Comparison of ENCODE assay signal across 29 cellular contexts in the genomic region with DNA sequence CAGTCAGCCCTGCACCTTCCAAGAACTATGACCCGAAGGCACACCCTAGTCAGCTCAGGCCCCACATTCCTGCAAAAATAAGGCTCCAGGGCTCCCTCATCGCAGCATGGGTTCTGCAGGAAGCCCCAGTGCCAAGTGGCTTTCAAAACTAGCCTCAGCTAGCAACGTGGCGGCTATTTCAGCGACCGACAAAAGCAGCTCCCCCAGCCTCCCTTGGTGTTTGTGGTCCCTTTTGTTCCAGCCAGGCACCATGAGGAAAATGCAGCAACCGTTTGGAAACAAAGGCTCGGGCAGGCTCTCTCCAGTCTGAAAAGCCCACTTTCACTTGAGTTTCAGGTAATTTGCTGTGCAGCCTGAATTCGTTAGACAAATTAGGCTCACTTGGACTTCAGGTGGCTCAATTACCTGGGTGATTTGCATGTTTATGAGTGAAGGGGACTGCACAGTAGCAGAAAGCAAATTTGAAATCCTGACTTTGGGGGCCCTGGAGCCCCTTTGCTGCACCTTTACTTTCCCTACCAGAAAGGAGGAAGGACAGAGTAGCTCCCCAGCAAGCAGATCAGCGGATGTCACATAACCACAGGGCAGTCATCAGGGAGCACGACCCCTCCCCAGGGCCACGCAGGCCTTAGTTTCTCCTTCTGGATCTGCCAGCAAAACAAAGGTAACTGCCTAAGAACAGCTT.
DNase-seq lines count a peak whose midpoint lies in the region; ATAC-seq and TF ChIP-seq lines count a peak whose summit lies in the region.
"Had no signal": no experiment of that assay in that cellular context is flagged by ENCODE, and none has a peak within 500 bp of the region (broad histone marks: within the 10 kb centered on the region; RNA-seq: fewer than 3 reads in every experiment).

No MANE protein-coding gene starts in this region.

- no peak overlapping the region for H3K4me3 ChIP-seq in osteoblast (ENCODE audit: insufficient read depth, low read length)
- H3K4me3 ChIP-seq: hepatocyte, mucosa of descending colon, Peyer's patch, smooth muscle cell, thyroid gland had no signal

- peaks cover 31% of the 10 kb centered on the region for H3K27me3 ChIP-seq in osteoblast (ENCODE audit: insufficient read depth, low read length)
- H3K27me3 ChIP-seq: thyroid gland had no signal

- H3K4me3 Mint-ChIP-seq in WTC11 (no peak overlapping the region), neural crest cell (no peak overlapping the region)
- H3K4me3 Mint-ChIP-seq: HFFc6; T-helper 1 cell treated with Interleukin-12 subunit alpha and Interleukin-12 subunit beta and Interleukin-4 antibody, amounts not matched to agents 30 μg/mL and 1 μg/mL, for 36 hours had no signal

- H4K20me1 ChIP-seq in osteoblast (ENCODE audit: insufficient read depth, low read length): no peaks in the 10 kb centered on the region

- no peaks in the 10 kb centered on the region for H3K79me2 ChIP-seq in osteoblast (ENCODE audit: insufficient read depth, low read length)
- H3K79me2 ChIP-seq: hepatocyte had no signal

- CTCF ChIA-PET in WTC11 (lab: Charles Lee): interaction anchor here (0.9 to 2.4 kb wide), 11 partner anchors 10 to 631 kb away, joined by 3 to 12 read pairs (median 3); no protein-coding TSS in a partner anchor

- H3K36me3 Mint-ChIP-seq in WTC11 (no peaks in the 10 kb centered on the region), neural crest cell (ENCODE audit: low read depth) (no peaks in the 10 kb centered on the region)
- H3K36me3 Mint-ChIP-seq: activated naive CD4-positive, alpha-beta T cell treated with anti-CD3 and anti-CD28 coated beads, Interleukin-2, amount 50 U/mL, for 72 hours had no signal

- no peak overlapping the region for H3K4me2 ChIP-seq in osteoblast (ENCODE audit: insufficient read depth, low read length)
- H3K4me2 ChIP-seq: hepatocyte, smooth muscle cell had no signal

- no peak for TF ChIP-seq CTCF in WTC11 (IDR thresholded peaks at IDR 0.05)
- TF ChIP-seq CTCF in neural crest cell (conservative IDR thresholded peaks at IDR 0.05): no peak
- no peak for TF ChIP-seq CTCF in osteoblast (IDR thresholded peaks at IDR 0.05; ENCODE audit: extremely low read depth, low read depth, low read length)

- no peaks in the 10 kb centered on the region for H3K9me3 ChIP-seq in osteoblast (ENCODE audit: low read depth, low read length)
- H3K9me3 ChIP-seq: mucosa of descending colon, Peyer's patch, thyroid gland had no signal

- POLR2A ChIA-PET in WTC11 (lab: Charles Lee): no interaction called here

- H3K27me3 Mint-ChIP-seq in WTC11 (ENCODE audit: low read depth): peaks cover 10% of the 10 kb centered on the region; the same call in 1 of the 2 replicates
- H3K27me3 Mint-ChIP-seq in neural crest cell (ENCODE audit: low read depth): peaks cover 3% of the 10 kb centered on the region

- H3K4me1 Mint-ChIP-seq in WTC11 (peaks cover 55% of the 10 kb centered on the region), neural crest cell (peaks cover 38% of the 10 kb centered on the region)

- no peaks in the 10 kb centered on the region for H3K4me1 ChIP-seq in osteoblast (ENCODE audit: insufficient read depth, low read length)

- H3K27ac ChIP-seq in osteoblast (ENCODE audit: low read depth, low read length): no peak overlapping the region
- H3K27ac ChIP-seq: 22Rv1, hepatocyte, Peyer's patch, thyroid gland had no signal

- H3K27ac Mint-ChIP-seq in WTC11: 0 out of 2 replicates have a peak overlapping the region, but pooled peaks have one; percentile 11
- H3K27ac Mint-ChIP-seq in neural crest cell (ENCODE audit: unreplicated experiment): peak overlapping the region; percentile 93
- H3K27ac Mint-ChIP-seq: activated naive CD4-positive, alpha-beta T cell treated with anti-CD3 and anti-CD28 coated beads, Interleukin-2, amount 50 U/mL, for 72 hours; HFFc6; T-helper 1 cell treated with Interleukin-12 subunit alpha and Interleukin-12 subunit beta and Interleukin-4 antibody, amounts not matched to agents 30 μg/mL and 1 μg/mL, for 36 hours had no signal

- no peak overlapping the region for H2AFZ ChIP-seq in osteoblast (ENCODE audit: low read length)
- H2AFZ ChIP-seq: hepatocyte had no signal

- peak; percentile 46 for DNase-seq in NCI-H1105 treated with DMSO at 0.1 percent for 48 hours (lab: John Stamatoyannopoulos, UW)
- DNase-seq in NCI-H1105 (lab: John Stamatoyannopoulos, UW): no peak
- peak; percentile 22 for DNase-seq in NCI-H128 (lab: John Stamatoyannopoulos, UW; ENCODE audit: unreplicated experiment)
- DNase-seq in WTC11 (ENCODE audit: low spot score): peak; percentile 24
- DNase-seq in neural crest cell (ENCODE audit: low read depth, low spot score): no peak
- no peak for DNase-seq in germinal center (ENCODE audit: low spot score)
- DNase-seq in osteoblast (ENCODE audit: insufficient read length, low spot score, missing footprints): no peak
- no peak for DNase-seq in SHP77 treated with DMSO at 0.1 percent for 48 hours (lab: John Stamatoyannopoulos, UW)
- DNase-seq: activated CD4-positive, alpha-beta T cell treated with anti-CD3 and anti-CD28 coated beads for 4 hours; activated T-cell treated with anti-CD3 and anti-CD28 coated beads, Interleukin-2, amount 50 U/mL, for 48 hours; AML-193; DMS79 treated with DMSO at 0.1 percent for 48 hours; effector CD4-positive, alpha-beta T cell; erythroblast; foreskin melanocyte; HFFc6; Karpas-422; mucosa of descending colon; NCI-H2081 treated with DMSO at 0.1 percent for 48 hours; NK-92 treated with Interleukin-12 subunit alpha and Interleukin-12 subunit beta, amount 100 ng/mL, for 24 hours; stimulated activated CD4-positive, alpha-beta T cell treated with anti-CD3 and anti-CD28 coated beads, Interleukin-4, amount 100 ng/mL, for 24 hours; stimulated activated naive CD4-positive, alpha-beta T cell treated with Interleukin-2 at 50 U/mL for 16 hours had no signal

- no peaks in the 10 kb centered on the region for H3K36me3 ChIP-seq in osteoblast (ENCODE audit: insufficient read depth, low read length)
- H3K36me3 ChIP-seq: Peyer's patch, thyroid gland had no signal

- no peaks in the 10 kb centered on the region; the same call in 1 of the 2 replicates for H3K9me3 Mint-ChIP-seq in WTC11
- H3K9me3 Mint-ChIP-seq in neural crest cell: no peaks in the 10 kb centered on the region
- H3K9me3 Mint-ChIP-seq: activated naive CD4-positive, alpha-beta T cell treated with anti-CD3 and anti-CD28 coated beads, Interleukin-2, amount 50 U/mL, for 72 hours; T-helper 1 cell treated with Interleukin-12 subunit alpha and Interleukin-12 subunit beta and Interleukin-4 antibody, amounts not matched to agents 30 μg/mL and 1 μg/mL, for 36 hours had no signal

- no peak; the same call in 1 of the 2 replicates for ATAC-seq in WTC11
- ATAC-seq: activated naive CD4-positive, alpha-beta T cell treated with anti-CD3 and anti-CD28 coated beads, Interleukin-2, amount 50 U/mL, for 72 hours had no signal

TF ChIP-seq in WTC11, 78 proteins besides CTCF, POLR2A, EP300 and RAD21:
- TF ChIP-seq ZNF263 (CRISPR knock-in tag; IDR thresholded peaks at IDR 0.05; ENCODE audit: low read depth) (no peak), NR1H2 (CRISPR knock-in tag; IDR thresholded peaks at IDR 0.05) (no peak), ETV6 (CRISPR knock-in tag; IDR thresholded peaks at IDR 0.05) (no peak), MLX (CRISPR knock-in tag; IDR thresholded peaks at IDR 0.05) (no peak)

Comparison
In these comparisons a context has a peak if more than half of its experiments do, and no peak if none do; other contexts are left out.
1. DNase-seq: peak in NCI-H1105 treated with DMSO at 0.1 percent for 48 hours (single experiment), NCI-H128 (single experiment) and WTC11 (single experiment); none in NCI-H1105 (single experiment), neural crest cell (single experiment), germinal center (single experiment), osteoblast (single experiment) and SHP77 treated with DMSO at 0.1 percent for 48 hours (single experiment).